8 cellular contexts compared by ENCODE assay signal in the genomic region with DNA sequence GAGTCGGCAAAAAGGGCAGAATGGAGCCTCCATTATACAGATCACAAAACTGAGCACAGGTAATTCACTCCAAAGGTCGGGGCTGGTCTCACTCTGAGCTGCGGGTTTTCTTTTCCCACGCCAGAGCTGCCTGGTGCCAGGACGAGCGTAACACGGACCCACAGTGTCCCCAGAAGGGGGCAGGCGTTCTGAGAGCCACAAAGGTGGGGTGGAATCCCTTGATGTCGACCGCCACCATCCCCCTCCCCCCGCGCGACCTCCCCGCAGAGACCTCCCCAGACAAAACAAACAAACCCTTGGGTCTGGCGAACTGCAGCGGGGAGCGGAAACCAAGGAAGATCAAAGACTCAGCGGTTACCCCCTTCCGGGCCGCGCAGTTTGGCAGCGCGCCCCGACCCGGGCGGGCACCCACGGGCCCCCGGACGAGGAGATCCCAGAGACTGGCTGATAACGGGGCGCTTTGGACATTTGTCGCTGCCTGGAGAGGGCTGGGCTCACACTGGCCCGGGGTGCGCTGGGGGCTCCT. TPM values are rescaled to one million over a fixed set of nuclear protein-coding genes. Genes with fewer than 3 reads are reported as not detected.
DNase-seq lines count a peak whose midpoint lies in the region; ATAC-seq and TF ChIP-seq lines count a peak whose summit lies in the region.

No MANE protein-coding gene starts in this region.

- H3K27me3 Mint-ChIP-seq in CD4-positive, alpha-beta T cell = no peaks in the 10 kb centered on the region
- H3K27me3 Mint-ChIP-seq in activated CD8-positive, alpha-beta memory T cell treated with anti-CD3 and anti-CD28 coated beads, Interleukin-2, amount 10 ng/mL, durations not matched to agents 7 days and 5 days = peaks cover 50% of the 10 kb centered on the region
- H3K27me3 Mint-ChIP-seq in nephron (ENCODE audit: low read depth) = peaks cover 60% of the 10 kb centered on the region

- no peaks in the 10 kb centered on the region for H3K9me3 ChIP-seq in CD4-positive, alpha-beta T cell (ENCODE audit: control insufficient read depth, low read length)
- H3K9me3 ChIP-seq in stomach = no peaks in the 10 kb centered on the region

- no peaks in the 10 kb centered on the region for H3K36me3 ChIP-seq in stomach

- ATAC-seq in CD4-positive, alpha-beta T cell (ENCODE audit: poor library complexity) = peak; percentile 58
- ATAC-seq in GM21825 (IDR thresholded peaks at IDR 0.05; ENCODE audit: unreplicated experiment) = peak; percentile 41
- ATAC-seq in activated CD8-positive, alpha-beta memory T cell treated with anti-CD3 and anti-CD28 coated beads, Interleukin-2, amount 10 ng/mL, durations not matched to agents 7 days and 5 days = peak; percentile 67

- peak; percentile 18 for TF ChIP-seq CTCF in CD4-positive, alpha-beta T cell (IDR thresholded peaks at IDR 0.05)
- peak; percentile 11 for TF ChIP-seq CTCF in epithelial cell of esophagus (IDR thresholded peaks at IDR 0.05; ENCODE audit: insufficient read depth, low read depth, low read length, missing control alignments)
- TF ChIP-seq CTCF in nephron (IDR thresholded peaks at IDR 0.05; ENCODE audit: unreplicated experiment in 3 of 3) = peak in 1 of 3 experiments; percentile 9
- peak in 2 of 7 experiments; percentile 13 to 38 for TF ChIP-seq CTCF in stomach (IDR thresholded peaks at IDR 0.05)

- H3K4me1 ChIP-seq in stomach = peaks cover 5 to 39% (median 29%) of the 10 kb centered on the region in 4 donors

- peak overlapping the region; percentile 88 for H3K27ac Mint-ChIP-seq in CD4-positive, alpha-beta T cell
- peak overlapping the region; percentile 67 for H3K27ac Mint-ChIP-seq in activated CD8-positive, alpha-beta memory T cell treated with anti-CD3 and anti-CD28 coated beads, Interleukin-2, amount 10 ng/mL, durations not matched to agents 7 days and 5 days
- no peak overlapping the region for H3K27ac Mint-ChIP-seq in nephron

- H3K27me3 ChIP-seq in CD4-positive, alpha-beta T cell (ENCODE audit: control insufficient read depth, insufficient read depth, low read length) = no peaks in the 10 kb centered on the region
- H3K27me3 ChIP-seq in stomach = peaks cover 0 to 24% (median 13%) of the 10 kb centered on the region in 3 donors

- intact Hi-C loops in CD4-positive, alpha-beta T cell (cut with DNase I, micrococcal nuclease) = loop anchor here (2.0 to 10.0 kb wide), 6 partner anchors 80 to 483 kb away; partner anchors contain the start of genes ADCY7 (in 1 of the 2), BRD7 (in 1 of the 2), HEATR3 (in 1 of the 2) and TENT4B (in 1 of the 2)
- intact Hi-C loops in stomach (cut with DNase I; ENCODE audit: low total_unique reads) = no loop called here

- no peak for TF ChIP-seq POLR2A in stomach (IDR thresholded peaks at IDR 0.05)

- POLR2A ChIA-PET in CD4-positive, alpha-beta T cell (lab: Charles Lee) = interaction anchor here (1.1 to 1.2 kb wide), 2 partner anchors 20 to 178 kb away, joined by 3 to 6 read pairs; no protein-coding TSS in a partner anchor

- H3K4me3 ChIP-seq in epithelial cell of esophagus (ENCODE audit: low read length) (peak overlapping the region; percentile 59), stomach (peak overlapping the region; percentile 82 to 95 (median 83))

- DNase-seq in CD4-positive, alpha-beta T cell = peak; percentile 72 to 88 (median 86)
- DNase-seq in NCI-H69 (lab: John Stamatoyannopoulos, UW) = peak; percentile 58
- peak; percentile 79 for DNase-seq in activated CD8-positive, alpha-beta memory T cell treated with anti-CD3 and anti-CD28 coated beads, Interleukin-2, amount 10 ng/mL, durations not matched to agents 7 days and 5 days
- peak; percentile 9 for DNase-seq in epithelial cell of esophagus (ENCODE audit: low read depth)
- DNase-seq in stomach = peak; percentile 63
- DNase-seq in NCI-H2196 treated with DMSO at 0.1 percent for 48 hours (lab: John Stamatoyannopoulos, UW; ENCODE audit: unreplicated experiment) = no peak

- 1 to 4% (median 1%) methylated on average over 23 to 34 of the region's 34 CpGs for WGBS in stomach, 5 donors

- CTCF ChIA-PET in CD4-positive, alpha-beta T cell (lab: Charles Lee) = interaction anchor here (1.5 kb wide), 1 partner anchor 118 kb away, joined by 6 read pairs; no protein-coding TSS in a partner anchor
- CTCF ChIA-PET in activated CD8-positive, alpha-beta memory T cell treated with anti-CD3 and anti-CD28 coated beads, Interleukin-2, amount 10 ng/mL, durations not matched to agents 7 days and 5 days (lab: Charles Lee) = interaction anchor here (1.1 to 2.1 kb wide), 4 partner anchors 118 to 259 kb away, joined by 4 to 11 read pairs (median 4); no protein-coding TSS in a partner anchor

- peak overlapping the region; percentile 93 for H3K4me3 Mint-ChIP-seq in CD4-positive, alpha-beta T cell
- H3K4me3 Mint-ChIP-seq in activated CD8-positive, alpha-beta memory T cell treated with anti-CD3 and anti-CD28 coated beads, Interleukin-2, amount 10 ng/mL, durations not matched to agents 7 days and 5 days = peak overlapping the region; percentile 76
- peak overlapping the region; percentile 85 to 90 (median 90) for H3K4me3 Mint-ChIP-seq in nephron

- H3K4me1 Mint-ChIP-seq in CD4-positive, alpha-beta T cell (ENCODE audit: low read depth) = peaks cover 43% of the 10 kb centered on the region
- H3K4me1 Mint-ChIP-seq in activated CD8-positive, alpha-beta memory T cell treated with anti-CD3 and anti-CD28 coated beads, Interleukin-2, amount 10 ng/mL, durations not matched to agents 7 days and 5 days = peaks cover 4% of the 10 kb centered on the region
- H3K4me1 Mint-ChIP-seq in nephron = peaks cover 28% of the 10 kb centered on the region

- H3K9me3 Mint-ChIP-seq in CD4-positive, alpha-beta T cell = no peaks in the 10 kb centered on the region
- no peaks in the 10 kb centered on the region for H3K9me3 Mint-ChIP-seq in activated CD8-positive, alpha-beta memory T cell treated with anti-CD3 and anti-CD28 coated beads, Interleukin-2, amount 10 ng/mL, durations not matched to agents 7 days and 5 days (ENCODE audit: low read depth)
- no peaks in the 10 kb centered on the region for H3K9me3 Mint-ChIP-seq in nephron

- TF ChIP-seq EP300 in stomach (IDR thresholded peaks at IDR 0.05) = no peak

- H3K27ac ChIP-seq in CD4-positive, alpha-beta T cell (ENCODE audit: low read depth, low read length) = peak overlapping the region; percentile 65
- H3K27ac ChIP-seq in stomach = peak overlapping the region in 3 of 5 donors; percentile 47 to 83 (median 81)

- H3K36me3 Mint-ChIP-seq in CD4-positive, alpha-beta T cell (ENCODE audit: low read depth) = peaks cover 15% of the 10 kb centered on the region
- peaks cover 3% of the 10 kb centered on the region for H3K36me3 Mint-ChIP-seq in activated CD8-positive, alpha-beta memory T cell treated with anti-CD3 and anti-CD28 coated beads, Interleukin-2, amount 10 ng/mL, durations not matched to agents 7 days and 5 days
- peaks cover 4% of the 10 kb centered on the region for H3K36me3 Mint-ChIP-seq in nephron (ENCODE audit: low read depth)

RNA-seq across cellular contexts. Expression of gene NKD1, which starts 0.8 kb away (rescaled TPM):
- total RNA-seq in CD4-positive, alpha-beta T cell = 1 to 10 TPM; 6.1 to 9.8 TPM
- 1 to 10 TPM in 1 of 2 experiments, under 1 TPM in 1; 0.33 to 2.1 TPM for total RNA-seq in activated CD8-positive, alpha-beta memory T cell treated with anti-CD3 and anti-CD28 coated beads, Interleukin-2, amount 10 ng/mL, durations not matched to agents 7 days and 5 days
- total RNA-seq in stomach = 100 to 1,000 TPM in 1 of 5 donors, 1 to 10 TPM in 4; 1.2 to 284 (median 6.4) TPM
- 1 to 10 TPM in 2 of 3 donors, under 1 TPM in 1; 0.44 to 2.0 (median 1.5) TPM for polyA plus RNA-seq in stomach

Comparison
In these comparisons a context has a peak if more than half of its experiments do, and no peak if none do; other contexts are left out.
1. H3K27ac Mint-ChIP-seq: peak in CD4-positive, alpha-beta T cell (single experiment) and activated CD8-positive, alpha-beta memory T cell treated with anti-CD3 and anti-CD28 coated beads, Interleukin-2, amount 10 ng/mL, durations not matched to agents 7 days and 5 days (single experiment); none in nephron (0 of 3).
2. Peak in every context shown above with its lines, with median percentiles within 50 percentile points of each other: ATAC-seq and H3K4me3 Mint-ChIP-seq.